ENCODE assay signal across 22 cellular contexts in genomic region chr6:106617302-106617701, GRCh38. TPM values are rescaled to one million over a fixed set of nuclear protein-coding genes. Genes with fewer than 3 reads are reported as not detected.
DNase-seq lines count a peak whose midpoint lies in the region; ATAC-seq and TF ChIP-seq lines count a peak whose summit lies in the region.
"Had no signal": no experiment of that assay in that cellular context is flagged by ENCODE, and none has a peak within 500 bp of the region (broad histone marks: within the 10 kb centered on the region; RNA-seq: fewer than 3 reads in every experiment).

No MANE protein-coding gene starts in this region.

- no peak overlapping the region for H3K27ac ChIP-seq in CD4-positive, CD25-positive, alpha-beta regulatory T cell (ENCODE audit: insufficient read depth, low read length, poor library complexity, severe bottlenecking)
- no peak overlapping the region for H3K27ac ChIP-seq in heart right ventricle
- H3K27ac ChIP-seq: A549, prostate gland, RWPE1, stomach, WERI-Rb-1 had no signal

- H3F3A ChIP-seq in Loucy (ENCODE audit: low read depth) = no peaks in the 10 kb centered on the region

- no peaks in the 10 kb centered on the region for H3K9me2 ChIP-seq in Loucy (replicated peaks; ENCODE audit: low read depth, low read length)

- in situ Hi-C loops in GM13977 (cut with MboI; ENCODE audit: low pct_unique_long_range_greater_than_20kb, low sequenced_read_pairs, unreplicated experiment) = no loop called here

- H3K27me3 Mint-ChIP-seq in CD4-positive, CD25-positive, alpha-beta regulatory T cell = no peaks in the 10 kb centered on the region
- H3K27me3 Mint-ChIP-seq: CD4-positive, alpha-beta T cell; naive thymus-derived CD4-positive, alpha-beta T cell had no signal

- H3K9ac ChIP-seq in Loucy (ENCODE audit: low read depth, low read length, poor library complexity, severe bottlenecking) = peak overlapping the region; percentile 15

- no peaks in the 10 kb centered on the region for H3K27me3 ChIP-seq in CD4-positive, CD25-positive, alpha-beta regulatory T cell (ENCODE audit: control insufficient read depth, insufficient read depth, low read length)
- H3K27me3 ChIP-seq in Loucy (ENCODE audit: insufficient read depth, low read length, poor library complexity, severe bottlenecking) (no peaks in the 10 kb centered on the region), heart right ventricle (no peaks in the 10 kb centered on the region)
- H3K27me3 ChIP-seq: MG63, stomach had no signal

- H3K36me3 ChIP-seq in CD4-positive, CD25-positive, alpha-beta regulatory T cell (ENCODE audit: control insufficient read depth, insufficient read depth, low read length) = peaks cover 18% of the 10 kb centered on the region
- H3K36me3 ChIP-seq in Loucy (ENCODE audit: insufficient read depth, low read length) (no peaks in the 10 kb centered on the region), heart right ventricle (peaks cover 0 to 86% (median 0%) of the 10 kb centered on the region in 9 donors)
- H3K36me3 ChIP-seq: MG63, prostate gland, WERI-Rb-1 had no signal

- no peak overlapping the region for H2AFZ ChIP-seq in Loucy (ENCODE audit: low read length)

- no peak for ATAC-seq in CD4-positive, CD25-positive, alpha-beta regulatory T cell (ENCODE audit: low read depth in 2 of 2)
- ATAC-seq in GM19452 (IDR thresholded peaks at IDR 0.05; ENCODE audit: unreplicated experiment) = peak; percentile 82
- ATAC-seq in HG02981 (IDR thresholded peaks at IDR 0.05; ENCODE audit: unreplicated experiment) = peak; percentile 69
- ATAC-seq in heart right ventricle = no peak
- ATAC-seq in HG02852 (IDR thresholded peaks at IDR 0.05; ENCODE audit: unreplicated experiment) = no peak
- ATAC-seq: A549; naive thymus-derived CD4-positive, alpha-beta T cell had no signal

- H4K20me1 ChIP-seq in Loucy (ENCODE audit: insufficient read depth, low read length, poor library complexity, severe bottlenecking) = no peaks in the 10 kb centered on the region

- H3K4me1 ChIP-seq in CD4-positive, CD25-positive, alpha-beta regulatory T cell (ENCODE audit: control insufficient read depth, insufficient read depth, low read length, poor library complexity, severe bottlenecking) = peaks cover 23% of the 10 kb centered on the region
- H3K4me1 ChIP-seq in Loucy (ENCODE audit: insufficient read depth, low read length, poor library complexity, severe bottlenecking) (peaks cover 56% of the 10 kb centered on the region), heart right ventricle (no peaks in the 10 kb centered on the region)
- H3K4me1 ChIP-seq: A549, prostate gland, stomach had no signal

- intact Hi-C loops in heart right ventricle (cut with DNase I) = loop anchor here in 1 of 10 donors (10.0 kb wide), 1 partner anchor 357 kb away; the partner anchor contains the start of gene CD24

- H3K27ac Mint-ChIP-seq in CD4-positive, CD25-positive, alpha-beta regulatory T cell = peak overlapping the region in 2 of 3 donors; percentile 5 to 69
- H3K27ac Mint-ChIP-seq: CD4-positive, alpha-beta T cell; naive thymus-derived CD4-positive, alpha-beta T cell had no signal

- no peak overlapping the region for H3K4me3 Mint-ChIP-seq in CD4-positive, CD25-positive, alpha-beta regulatory T cell
- H3K4me3 Mint-ChIP-seq: CD4-positive, alpha-beta T cell; naive thymus-derived CD4-positive, alpha-beta T cell had no signal

- no peaks in the 10 kb centered on the region for H3K79me2 ChIP-seq in Loucy (ENCODE audit: insufficient read depth, low read length)

- no peaks in the 10 kb centered on the region for H3K9me3 Mint-ChIP-seq in CD4-positive, CD25-positive, alpha-beta regulatory T cell
- H3K9me3 Mint-ChIP-seq: CD4-positive, alpha-beta T cell; naive thymus-derived CD4-positive, alpha-beta T cell had no signal

- H3K4me2 ChIP-seq in Loucy (ENCODE audit: low read depth, low read length, poor library complexity, severe bottlenecking) = peak overlapping the region; percentile 69
- H3K4me2 ChIP-seq: A549 had no signal

- TF ChIP-seq CTCF in Loucy (conservative IDR thresholded peaks at IDR 0.05; ENCODE audit: low read length) (no peak), GM13977 (IDR thresholded peaks at IDR 0.05; ENCODE audit: extremely low read depth, insufficient read depth, missing control alignments) (no peak), heart right ventricle (IDR thresholded peaks at IDR 0.05) (no peak)

- peaks cover 47% of the 10 kb centered on the region for H3K36me3 Mint-ChIP-seq in CD4-positive, CD25-positive, alpha-beta regulatory T cell

- DNase-seq in CD4-positive, CD25-positive, alpha-beta regulatory T cell = no peak
- DNase-seq in NCI-H748 treated with DMSO at 0.1 percent for 48 hours (lab: John Stamatoyannopoulos, UW) (no peak), GM13977 (ENCODE audit: low spot score) (no peak), heart right ventricle (no peak)
- DNase-seq: activated CD8-positive, alpha-beta memory T cell treated with anti-CD3 and anti-CD28 coated beads for 24 hours; CD4-positive, alpha-beta T cell; foreskin fibroblast; H7; MG63; naive thymus-derived CD4-positive, alpha-beta T cell; NCI-H2081; stomach; SW 1271; WERI-Rb-1 had no signal

- H3K4me1 Mint-ChIP-seq in CD4-positive, CD25-positive, alpha-beta regulatory T cell = peaks cover 16 to 26% (median 24%) of the 10 kb centered on the region in 4 donors

- no peak overlapping the region for H3K4me3 ChIP-seq in CD4-positive, CD25-positive, alpha-beta regulatory T cell (ENCODE audit: low read depth, low read length)
- H3K4me3 ChIP-seq in Loucy (ENCODE audit: low read length, poor library complexity, severe bottlenecking) (peak overlapping the region; percentile 39), heart right ventricle (no peak overlapping the region)
- H3K4me3 ChIP-seq: A549, lung, MG63, prostate gland, stomach had no signal

- H3K9me3 ChIP-seq in CD4-positive, CD25-positive, alpha-beta regulatory T cell (ENCODE audit: control insufficient read depth in 2 of 2, low read length in 2 of 2) = no peaks in the 10 kb centered on the region
- H3K9me3 ChIP-seq in Loucy (ENCODE audit: insufficient read depth, low read depth, low read length) (no peaks in the 10 kb centered on the region), heart right ventricle (no peaks in the 10 kb centered on the region)
- H3K9me3 ChIP-seq: A549, MG63, prostate gland, stomach had no signal

RNA-seq across cellular contexts. Expression of gene RTN4IP1, which starts 12.0 kb away (rescaled TPM):
- 5.9 TPM for total RNA-seq in CD4-positive, CD25-positive, alpha-beta regulatory T cell
- 10 to 100 TPM in 3 of 4 donors, 1 to 10 TPM in 1; 7.7 to 13.8 (median 10.8) TPM for polyA plus RNA-seq in CD4-positive, CD25-positive, alpha-beta regulatory T cell
- total RNA-seq in heart right ventricle = 10 to 100 TPM; 13.4 to 23.3 (median 15.5) TPM
- 10 to 100 TPM in 1 of 2 donors, 1 to 10 TPM in 1; 8.8 to 22.3 TPM for polyA plus RNA-seq in heart right ventricle

RNA-seq across cellular contexts. Expression of gene QRSL1, which starts 12.1 kb away (rescaled TPM):
- total RNA-seq in CD4-positive, CD25-positive, alpha-beta regulatory T cell = 9.5 TPM
- 10 to 100 TPM in 3 of 4 donors, 1 to 10 TPM in 1; 8.6 to 15.1 (median 11.8) TPM for polyA plus RNA-seq in CD4-positive, CD25-positive, alpha-beta regulatory T cell
- 10 to 100 TPM; 12.4 to 20.0 (median 15.1) TPM for total RNA-seq in heart right ventricle
- 10 to 100 TPM in 1 of 2 donors, 1 to 10 TPM in 1; 8.1 to 10.7 TPM for polyA plus RNA-seq in heart right ventricle

Comparison
In these comparisons a context has a peak if more than half of its experiments do, and no peak if none do; other contexts are left out.
1. ATAC-seq: peak in GM19452 (single experiment) and HG02981 (single experiment); none in CD4-positive, CD25-positive, alpha-beta regulatory T cell (0 of 2), heart right ventricle (0 of 8) and HG02852 (single experiment).